Comparison of ENCODE assay signal across 1 cellular context in genomic region chr3:137171834-137172603, GRCh38.
TF ChIP-seq lines count a peak whose summit lies in the region.

No MANE protein-coding gene starts in this region.

TF ChIP-seq in GM23338, 12 proteins besides CTCF, POLR2A, EP300 and RAD21 (continued from another document):
- TF ChIP-seq ZNF462 (CRISPR knock-in tag; IDR thresholded peaks at IDR 0.05) (no peak), NANOG (IDR thresholded peaks at IDR 0.05; ENCODE audit: borderline replicate concordance) (no peak), EZH2phosphoT487 (IDR thresholded peaks at IDR 0.05; ENCODE audit: unreplicated experiment) (no peak), JUNB (IDR thresholded peaks at IDR 0.05; ENCODE audit: unreplicated experiment) (no peak), EZH2 (IDR thresholded peaks at IDR 0.05; ENCODE audit: low read depth, unreplicated experiment) (no peak), POLR2AphosphoS5 (IDR thresholded peaks at IDR 0.05; ENCODE audit: low read depth) (no peak), ZNF114 (CRISPR knock-in tag; IDR thresholded peaks at IDR 0.05) (no peak), ETS1 (IDR thresholded peaks at IDR 0.05) (no peak), CREB1 (CRISPR knock-in tag; IDR thresholded peaks at IDR 0.05; ENCODE audit: low read depth) (no peak), REST (IDR thresholded peaks at IDR 0.05; ENCODE audit: unreplicated experiment) (no peak)
